ENCODE assay signal across 8 cellular contexts in genomic region chr1:91885331-91885715, GRCh38. TPM values are rescaled to one million over a fixed set of nuclear protein-coding genes. Genes with fewer than 3 reads are reported as not detected.
DNase-seq lines count a peak whose midpoint lies in the region; ATAC-seq and TF ChIP-seq lines count a peak whose summit lies in the region.

No MANE protein-coding gene starts in this region.

- peaks cover 1 to 4% of the 10 kb centered on the region in 2 donors for H3K9me3 Mint-ChIP-seq in stimulated activated naive B cell treated with anti-CD40 and anti-IgM and Interleukin-4, amounts not matched to agents 10 μg/mL and 1 μg/mL and 100 μg/mL, for 72 hours

- BruUV-seq in PC-3 (replicated peaks; lab: Mats Ljungman, UMichigan), result no TSS peak

- POLR2A ChIA-PET in PC-3 (lab: Charles Lee; ENCODE audit: unreplicated experiment), result no interaction called here

- ATAC-seq in GM21423 (IDR thresholded peaks at IDR 0.05; ENCODE audit: unreplicated experiment), result peak; percentile 26
- peak; percentile 16 for ATAC-seq in PC-3
- ATAC-seq in stimulated activated naive B cell treated with anti-CD40 and anti-IgM and Interleukin-4, amounts not matched to agents 10 μg/mL and 1 μg/mL and 100 μg/mL, for 72 hours (replicated peaks), result peak; percentile 18 to 24

- H3K4me1 Mint-ChIP-seq in stimulated activated naive B cell treated with anti-CD40 and anti-IgM and Interleukin-4, amounts not matched to agents 10 μg/mL and 1 μg/mL and 100 μg/mL, for 72 hours, result peaks cover 17 to 29% of the 10 kb centered on the region in 2 donors

- peak overlapping the region; percentile 42 for H3K9ac ChIP-seq in PC-3 (ENCODE audit: low read length)

- CTCF ChIA-PET in PC-3 (lab: Charles Lee), result interaction anchor here (0.6 to 2.0 kb wide), 2 partner anchors 148 to 331 kb away, joined by 3 to 6 read pairs; no protein-coding TSS in a partner anchor

- H3K4me3 Mint-ChIP-seq in stimulated activated naive B cell treated with anti-CD40 and anti-IgM and Interleukin-4, amounts not matched to agents 10 μg/mL and 1 μg/mL and 100 μg/mL, for 72 hours, result peak overlapping the region; percentile 83 to 86

- no peaks in the 10 kb centered on the region for H3F3A ChIP-seq in PC-3 (ENCODE audit: low read length, unreplicated experiment)

- H3K4me1 ChIP-seq in PC-3 (ENCODE audit: insufficient read depth, low read length), result peaks cover 23% of the 10 kb centered on the region

- H3K27ac ChIP-seq in PC-3 (ENCODE audit: low read length), result 0 out of 2 replicates have a peak overlapping the region, but pooled peaks have one; percentile 3
- no peak overlapping the region for H3K27ac ChIP-seq in brain microvascular endothelial cell
- H3K27ac ChIP-seq in layer of hippocampus (ENCODE audit: low read depth, low read length), result peak overlapping the region; percentile 71

- H3K9me3 ChIP-seq in PC-3 (ENCODE audit: low read length), result no peaks in the 10 kb centered on the region

- peaks cover 34 to 50% of the 10 kb centered on the region in 2 donors for H3K27me3 Mint-ChIP-seq in stimulated activated naive B cell treated with anti-CD40 and anti-IgM and Interleukin-4, amounts not matched to agents 10 μg/mL and 1 μg/mL and 100 μg/mL, for 72 hours

- TF ChIP-seq CTCF in PC-3 (conservative IDR thresholded peaks at IDR 0.05; ENCODE audit: low read depth, low read length), result no peak
- TF ChIP-seq CTCF in brain microvascular endothelial cell (IDR thresholded peaks at IDR 0.05; ENCODE audit: low read depth, low read length, missing control alignments), result no peak

- DNase-seq in AG08396 (ENCODE audit: low spot score), result peak; percentile 56
- DNase-seq in PC-3, result peak; percentile 9
- peak; percentile 8 for DNase-seq in brain microvascular endothelial cell
- DNase-seq in stimulated activated naive B cell treated with anti-CD40 and anti-IgM and Interleukin-4, amounts not matched to agents 10 μg/mL and 1 μg/mL and 100 μg/mL, for 72 hours, result no peak
- DNase-seq in HT-29 (ENCODE audit: low spot score), result no peak
- no peak for DNase-seq in NCI-H1105 treated with DMSO at 0.1 percent for 48 hours (lab: John Stamatoyannopoulos, UW)

- in situ Hi-C loops in brain microvascular endothelial cell (cut with HindIII; ENCODE audit: low pct_ligation_motif_present, low sequenced_read_pairs), result no loop called here

- no peaks in the 10 kb centered on the region for H3K36me3 ChIP-seq in PC-3 (ENCODE audit: low read depth, low read length)
- no peaks in the 10 kb centered on the region for H3K36me3 ChIP-seq in brain microvascular endothelial cell (replicated peaks)

- H3K4me2 ChIP-seq in PC-3 (ENCODE audit: low read length), result peak overlapping the region; percentile 98

- H3K79me2 ChIP-seq in PC-3 (ENCODE audit: low read length), result no peaks in the 10 kb centered on the region

- no peaks in the 10 kb centered on the region for H4K20me1 ChIP-seq in PC-3 (ENCODE audit: low read length)

- intact Hi-C loops in PC-3 (cut with micrococcal nuclease), result loop anchor here (1.0 to 5.0 kb wide), 3 partner anchors 88 to 353 kb away; no protein-coding TSS in a partner anchor

- peak overlapping the region; percentile 90 for H3K4me3 ChIP-seq in PC-3 (ENCODE audit: low read length)
- peak overlapping the region; percentile 79 for H3K4me3 ChIP-seq in brain microvascular endothelial cell (ENCODE audit: low read depth, low read length)

- H3K27ac Mint-ChIP-seq in stimulated activated naive B cell treated with anti-CD40 and anti-IgM and Interleukin-4, amounts not matched to agents 10 μg/mL and 1 μg/mL and 100 μg/mL, for 72 hours, result peak overlapping the region; percentile 73

- H3K27me3 ChIP-seq in PC-3 (ENCODE audit: low read length) (no peaks in the 10 kb centered on the region), brain microvascular endothelial cell (replicated peaks) (no peaks in the 10 kb centered on the region), layer of hippocampus (ENCODE audit: control insufficient read depth, insufficient read depth, low read length) (no peaks in the 10 kb centered on the region)

- H3K9me2 ChIP-seq in PC-3 (replicated peaks; ENCODE audit: low read length), result no peaks in the 10 kb centered on the region

- H3K36me3 Mint-ChIP-seq in stimulated activated naive B cell treated with anti-CD40 and anti-IgM and Interleukin-4, amounts not matched to agents 10 μg/mL and 1 μg/mL and 100 μg/mL, for 72 hours, result no peaks in the 10 kb centered on the region

- H2AFZ ChIP-seq in PC-3 (ENCODE audit: low read length), result peak overlapping the region; percentile 94

RNA-seq across cellular contexts. Expression of gene TGFBR3, which starts 0.6 kb away (rescaled TPM):
- total RNA-seq in PC-3 (2014; rRNA removed), result 2.8 and 3.0 TPM in 2 replicates
- 4.3 and 7.1 TPM in 2 replicates for total RNA-seq in HT-29 (2014; rRNA removed; shearing (Covaris generic))

Comparison
In these comparisons a context has a peak if more than half of its experiments do, and no peak if none do; other contexts are left out.
1. DNase-seq: peak in AG08396 (single experiment), PC-3 (single experiment) and brain microvascular endothelial cell (single experiment); none in stimulated activated naive B cell treated with anti-CD40 and anti-IgM and Interleukin-4, amounts not matched to agents 10 μg/mL and 1 μg/mL and 100 μg/mL, for 72 hours (single experiment), HT-29 (single experiment) and NCI-H1105 treated with DMSO at 0.1 percent for 48 hours (single experiment).
2. Peak in every context shown above with its lines, with median percentiles within 50 percentile points of each other: ATAC-seq.